ENCODE assay signal across 18 cellular contexts in the genomic region with DNA sequence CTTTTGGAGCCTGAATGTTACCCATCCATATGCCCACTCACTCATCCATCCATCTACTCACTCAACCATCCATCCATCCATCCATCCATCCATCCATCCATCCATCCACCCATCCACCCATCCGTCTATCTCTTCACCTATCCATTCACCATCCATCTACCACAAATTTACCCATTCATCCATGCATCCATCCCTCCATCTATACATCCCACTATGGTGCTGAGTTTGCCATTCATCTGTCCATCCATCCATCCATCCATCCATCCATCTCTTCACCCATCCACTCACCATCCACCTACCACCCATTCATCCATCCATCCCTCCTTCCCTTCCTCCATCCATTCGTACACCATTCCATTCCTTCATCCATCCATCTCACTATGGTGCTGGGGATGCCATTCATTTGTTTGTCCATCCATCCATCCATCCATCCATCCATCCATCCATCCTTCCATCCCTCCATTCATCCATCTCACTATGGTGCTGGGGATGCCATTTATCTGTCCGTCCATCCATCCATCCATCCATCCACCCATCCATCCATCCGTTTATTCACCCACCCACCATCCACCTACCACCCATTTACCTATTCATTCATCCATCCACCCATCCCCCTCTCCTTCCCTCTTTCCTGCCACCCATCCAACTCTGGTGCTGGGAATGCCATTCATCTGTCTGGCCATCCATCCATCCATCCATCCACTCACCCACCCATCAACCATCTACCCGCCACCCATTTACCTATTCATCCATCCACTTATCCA. TPM values are rescaled to one million over a fixed set of nuclear protein-coding genes. Genes with fewer than 3 reads are reported as not detected.
DNase-seq lines count a peak whose midpoint lies in the region; TF ChIP-seq lines count a peak whose summit lies in the region.
"Had no signal": no experiment of that assay in that cellular context is flagged by ENCODE, and none has a peak within 500 bp of the region (broad histone marks: within the 10 kb centered on the region; RNA-seq: fewer than 3 reads in every experiment).

No MANE protein-coding gene starts in this region.

- H3K27ac ChIP-seq in HEK293 (ENCODE audit: extremely low read depth, low read depth, low read length) (no peak overlapping the region), neuronal stem cell (replicated peaks; ENCODE audit: low read length) (no peak overlapping the region)
- H3K27ac ChIP-seq: 22Rv1, SJSA1 had no signal

- no peak overlapping the region for H2BK5ac ChIP-seq in neuronal stem cell (ENCODE audit: low read length)

- no peak overlapping the region for H4K8ac ChIP-seq in neuronal stem cell (ENCODE audit: low read depth, low read length)

- peak overlapping the region; percentile 12 for H2AK5ac ChIP-seq in neuronal stem cell (ENCODE audit: low read depth, low read length)

- intact Hi-C loops in activated T-helper 2 cell treated with anti-CD3 and anti-CD28 coated beads, Interferon-gamma antibody, Interleukin-2, Interleukin-4, amounts not matched to agents 10 μg/mL and 5 μg/mL and 100 μg/mL, durations not matched to agents 14 hours and 24 hours and 36 hours (cut with micrococcal nuclease) = no loop called here

- no peaks in the 10 kb centered on the region for H3K79me1 ChIP-seq in neuronal stem cell (ENCODE audit: low read depth, low read length)

- H3K4me1 ChIP-seq in HEK293 (ENCODE audit: control insufficient read depth, insufficient read depth, low read length) (no peaks in the 10 kb centered on the region), neuronal stem cell (ENCODE audit: control insufficient read depth in 2 of 2, insufficient read depth in 1 of 2, low read depth in 1 of 2, low read length in 2 of 2) (peaks cover 14 to 15% of the 10 kb centered on the region in 2 donors)

- no peaks in the 10 kb centered on the region for H3K27me3 Mint-ChIP-seq in T-helper 2 cell treated with Interferon-gamma antibody and Interleukin-4, amounts not matched to agents 5 μg/mL and 100 μg/mL, for 36 hours (ENCODE audit: low read depth)
- no peaks in the 10 kb centered on the region for H3K27me3 Mint-ChIP-seq in activated T-helper 2 cell treated with anti-CD3 and anti-CD28 coated beads, Interferon-gamma antibody, Interleukin-2, Interleukin-4, amounts not matched to agents 10 μg/mL and 5 μg/mL and 100 μg/mL, durations not matched to agents 14 hours and 24 hours and 36 hours (ENCODE audit: low read depth)

- H3K27ac Mint-ChIP-seq in T-helper 2 cell treated with Interferon-gamma antibody and Interleukin-4, amounts not matched to agents 5 μg/mL and 100 μg/mL, for 36 hours = peak overlapping the region; percentile 94
- H3K27ac Mint-ChIP-seq in activated T-helper 2 cell treated with anti-CD3 and anti-CD28 coated beads, Interferon-gamma antibody, Interleukin-2, Interleukin-4, amounts not matched to agents 10 μg/mL and 5 μg/mL and 100 μg/mL, durations not matched to agents 14 hours and 24 hours and 36 hours = peak overlapping the region; percentile 91
- H3K27ac Mint-ChIP-seq: CD8-positive, alpha-beta T cell; H9 had no signal

- H3K4me3 Mint-ChIP-seq in T-helper 2 cell treated with Interferon-gamma antibody and Interleukin-4, amounts not matched to agents 5 μg/mL and 100 μg/mL, for 36 hours = no peak overlapping the region
- H3K4me3 Mint-ChIP-seq in activated T-helper 2 cell treated with anti-CD3 and anti-CD28 coated beads, Interferon-gamma antibody, Interleukin-2, Interleukin-4, amounts not matched to agents 10 μg/mL and 5 μg/mL and 100 μg/mL, durations not matched to agents 14 hours and 24 hours and 36 hours (ENCODE audit: low read depth) = no peak overlapping the region
- H3K4me3 Mint-ChIP-seq: CD8-positive, alpha-beta T cell had no signal

- H3K9me3 Mint-ChIP-seq in T-helper 2 cell treated with Interferon-gamma antibody and Interleukin-4, amounts not matched to agents 5 μg/mL and 100 μg/mL, for 36 hours = peaks cover 13% of the 10 kb centered on the region
- peaks cover 15% of the 10 kb centered on the region for H3K9me3 Mint-ChIP-seq in activated T-helper 2 cell treated with anti-CD3 and anti-CD28 coated beads, Interferon-gamma antibody, Interleukin-2, Interleukin-4, amounts not matched to agents 10 μg/mL and 5 μg/mL and 100 μg/mL, durations not matched to agents 14 hours and 24 hours and 36 hours
- H3K9me3 Mint-ChIP-seq: CD8-positive, alpha-beta T cell; H9 had no signal

- H3K4me3 ChIP-seq in HEK293 (ENCODE audit: low read depth, low read length) (no peak overlapping the region), neuronal stem cell (ENCODE audit: low read length in 2 of 2) (no peak overlapping the region)
- H3K4me3 ChIP-seq: SJSA1 had no signal

- no peak overlapping the region for H2BK120ac ChIP-seq in neuronal stem cell (ENCODE audit: low read depth, low read length)

- H3K27me3 ChIP-seq in neuronal stem cell (ENCODE audit: control insufficient read depth in 3 of 3, insufficient read depth in 3 of 3, low read depth in 1 of 3, low read length in 3 of 3) = no peaks in the 10 kb centered on the region
- H3K27me3 ChIP-seq: SJSA1 had no signal

- CTCF ChIA-PET in HEK293 (lab: Yijun Ruan, JAX) = no interaction called here

- H3K36me3 ChIP-seq in HEK293 (ENCODE audit: control insufficient read depth in 2 of 2, insufficient read depth in 1 of 2, low read length in 2 of 2) (no peaks in the 10 kb centered on the region), neuronal stem cell (replicated peaks in 1 of 2; ENCODE audit: control insufficient read depth in 2 of 2, insufficient read depth in 2 of 2, low read length in 2 of 2) (peaks cover 0 to 2% of the 10 kb centered on the region in 2 donors)
- H3K36me3 ChIP-seq: SJSA1 had no signal

- H3K14ac ChIP-seq in neuronal stem cell (ENCODE audit: low read length) = no peak overlapping the region

- no peak overlapping the region for H3K4me2 ChIP-seq in neuronal stem cell (ENCODE audit: insufficient read depth, low read length, poor library complexity, severe bottlenecking)

- H2BK12ac ChIP-seq in neuronal stem cell (ENCODE audit: low read length) = no peak overlapping the region

- no peak for TF ChIP-seq CTCF in HEK293 (tag by site-specific recombination; IDR thresholded peaks at IDR 0.05)

- peaks cover 39% of the 10 kb centered on the region for H3K36me3 Mint-ChIP-seq in T-helper 2 cell treated with Interferon-gamma antibody and Interleukin-4, amounts not matched to agents 5 μg/mL and 100 μg/mL, for 36 hours (ENCODE audit: low read depth)
- peaks cover 31% of the 10 kb centered on the region for H3K36me3 Mint-ChIP-seq in activated T-helper 2 cell treated with anti-CD3 and anti-CD28 coated beads, Interferon-gamma antibody, Interleukin-2, Interleukin-4, amounts not matched to agents 10 μg/mL and 5 μg/mL and 100 μg/mL, durations not matched to agents 14 hours and 24 hours and 36 hours (ENCODE audit: low read depth)
- H3K36me3 Mint-ChIP-seq: CD8-positive, alpha-beta T cell had no signal

- no peak overlapping the region for H3K4ac ChIP-seq in neuronal stem cell (ENCODE audit: low read length)

- POLR2A ChIA-PET in HEK293 (lab: Yijun Ruan, JAX) = no interaction called here

- 100% methylated on average over 2 to 3 of the region's 5 CpGs for WGBS in neuronal stem cell (ENCODE audit: extremely low coverage in 2 of 2, insufficient read length in 2 of 2, insufficient replicate concordance in 1 of 2), 2 donors

- H3K18ac ChIP-seq in neuronal stem cell (ENCODE audit: low read length) = no peak overlapping the region

- no peak overlapping the region for H2AFZ ChIP-seq in neuronal stem cell (ENCODE audit: low read length)

- no peak overlapping the region for H3K9ac ChIP-seq in neuronal stem cell (ENCODE audit: low read depth, low read length, poor library complexity)

- no peak overlapping the region for H4K91ac ChIP-seq in neuronal stem cell (ENCODE audit: low read depth, low read length, poor library complexity)

- no peak overlapping the region for H3K23ac ChIP-seq in neuronal stem cell (ENCODE audit: low read depth, low read length, poor library complexity)

- H3K9me3 ChIP-seq in HEK293 (ENCODE audit: control insufficient read depth, insufficient read depth, low read depth, low read length) (no peaks in the 10 kb centered on the region), neuronal stem cell (replicated peaks in 1 of 2; ENCODE audit: control insufficient read depth in 2 of 2, insufficient read depth in 1 of 2, low read depth in 1 of 2, low read length in 2 of 2) (peaks cover 0 to 2% of the 10 kb centered on the region in 2 donors)
- H3K9me3 ChIP-seq: SJSA1 had no signal

- no peak for DNase-seq in T-helper 2 cell treated with Interferon-gamma antibody and Interleukin-4, amounts not matched to agents 5 μg/mL and 100 μg/mL, for 36 hours (ENCODE audit: low spot score)
- DNase-seq in T-helper 2 cell (no peak), neuronal stem cell (ENCODE audit: low spot score) (no peak), KG1 (lab: John Stamatoyannopoulos, UW) (no peak), A172 (ENCODE audit: low spot score) (no peak)
- DNase-seq in activated T-helper 2 cell treated with anti-CD3 and anti-CD28 coated beads, Interferon-gamma antibody, Interleukin-2, Interleukin-4, amounts not matched to agents 10 μg/mL and 5 μg/mL and 100 μg/mL, durations not matched to agents 14 hours and 24 hours and 36 hours (ENCODE audit: low spot score) = no peak
- no peak for DNase-seq in activated CD8-positive, alpha-beta memory T cell treated with anti-CD3 and anti-CD28 coated beads, Interleukin-2, amount 50 U/mL, for 48 hours
- DNase-seq: CD8-positive, alpha-beta T cell; DMS79; H9; NCI-H1048; NCI-H1436 treated with DMSO at 0.1 percent for 48 hours; NCI-H2081; NCI-H510A; NCI-H774 had no signal

- no peak overlapping the region for H2BK15ac ChIP-seq in neuronal stem cell (ENCODE audit: low read length)

- H3K4me1 Mint-ChIP-seq in T-helper 2 cell treated with Interferon-gamma antibody and Interleukin-4, amounts not matched to agents 5 μg/mL and 100 μg/mL, for 36 hours (ENCODE audit: low read depth) = peaks cover 59% of the 10 kb centered on the region
- peaks cover 58% of the 10 kb centered on the region for H3K4me1 Mint-ChIP-seq in activated T-helper 2 cell treated with anti-CD3 and anti-CD28 coated beads, Interferon-gamma antibody, Interleukin-2, Interleukin-4, amounts not matched to agents 10 μg/mL and 5 μg/mL and 100 μg/mL, durations not matched to agents 14 hours and 24 hours and 36 hours (ENCODE audit: low read depth)

TF ChIP-seq in HEK293, 187 proteins besides CTCF, POLR2A, EP300 and RAD21 (continues in another document):
- TF ChIP-seq ZNF391 (tag by site-specific recombination; IDR thresholded peaks at IDR 0.05; ENCODE audit: borderline replicate concordance, low read depth) = no peak
- TF ChIP-seq ZNF510 (tag by site-specific recombination; IDR thresholded peaks at IDR 0.05; ENCODE audit: insufficient replicate concordance) = no peak
- TF ChIP-seq OVOL3 (tag by site-specific recombination; IDR thresholded peaks at IDR 0.05) = no peak
- TF ChIP-seq OSR2 (tag by site-specific recombination; IDR thresholded peaks at IDR 0.05) = no peak
- TF ChIP-seq ZNF335 (tag by site-specific recombination; conservative IDR thresholded peaks at IDR 0.05) = no peak
- TF ChIP-seq SP3 (tag by site-specific recombination; IDR thresholded peaks at IDR 0.05) = no peak

RNA-seq across cellular contexts. Expression of a gene that starts 39.7 kb away (rescaled TPM):
- 16.1 and 16.3 TPM in 2 replicates for total RNA-seq in activated T-helper 2 cell treated with anti-CD3 and anti-CD28 coated beads, Interferon-gamma antibody, Interleukin-2, Interleukin-4, amounts not matched to agents 10 μg/mL and 5 μg/mL and 100 μg/mL, durations not matched to agents 14 hours and 24 hours and 36 hours
- 8.1 TPM for polyA plus RNA-seq in neuronal stem cell (2013, experiment 1 of 2)
- polyA plus RNA-seq in neuronal stem cell (2013, experiment 2 of 2) = 7.6 TPM
- total RNA-seq in A172 (2014; rRNA removed; shearing (Covaris generic)) = 0.28 and 2.0 TPM in 2 replicates
